Comparison of ENCODE assay signal across 8 cellular contexts in genomic region chr3:186821429-186822367, GRCh38. TPM values are rescaled to one million over a fixed set of nuclear protein-coding genes. Genes with fewer than 3 reads are reported as not detected.
DNase-seq lines count a peak whose midpoint lies in the region; ATAC-seq and TF ChIP-seq lines count a peak whose summit lies in the region.

No MANE protein-coding gene starts in this region.

- no peaks in the 10 kb centered on the region for H4K20me1 ChIP-seq in hepatocyte (ENCODE audit: insufficient read depth, poor library complexity, severe bottlenecking)

- no peaks in the 10 kb centered on the region for H3K9me2 ChIP-seq in hepatocyte (replicated peaks; ENCODE audit: insufficient read depth)

- H3K27me3 ChIP-seq in hepatocyte (peaks cover 25% of the 10 kb centered on the region), thoracic aorta (replicated peaks; ENCODE audit: insufficient read depth) (no peaks in the 10 kb centered on the region)

- H2AFZ ChIP-seq in hepatocyte: no peak overlapping the region

- intact Hi-C loops in Right ventricle myocardium superior (cut with DNase I) (loop anchor here (2.0 kb wide), 1 partner anchor 207 kb away; no protein-coding TSS in a partner anchor), left ventricle myocardium superior (cut with micrococcal nuclease) (loop anchor here (10.0 kb wide), 1 partner anchor 207 kb away; the partner anchor contains the start of gene AHSG)

- 47% methylated on average over 10 of the region's 10 CpGs for WGBS in hepatocyte (ENCODE audit: low lambda C conversion rate, missing lambda C conversion rate)

- H3K4me2 ChIP-seq in hepatocyte: no peak overlapping the region

- TF ChIP-seq CTCF in WI38 (IDR thresholded peaks at IDR 0.05; ENCODE audit: low read depth, low read length): peak; percentile 65
- TF ChIP-seq CTCF in hepatocyte (IDR thresholded peaks at IDR 0.05; ENCODE audit: poor library complexity): peak; percentile 65
- TF ChIP-seq CTCF in thoracic aorta (IDR thresholded peaks at IDR 0.05): peak; percentile 55

- ATAC-seq in Right ventricle myocardium superior (ENCODE audit: poor library complexity) (peak; percentile 42), left ventricle myocardium superior (no peak), thoracic aorta (ENCODE audit: insufficient number of reproducible peaks, low FRiP score, low read depth) (no peak), HG03342 (IDR thresholded peaks at IDR 0.05; ENCODE audit: unreplicated experiment) (no peak), GM19328 (IDR thresholded peaks at IDR 0.05; ENCODE audit: unreplicated experiment) (no peak)

- H3K79me2 ChIP-seq in hepatocyte: no peaks in the 10 kb centered on the region

- H3K4me3 ChIP-seq in WI38 (ENCODE audit: low read depth, low read length) (peak overlapping the region; percentile 26), hepatocyte (no peak overlapping the region), thoracic aorta (no peak overlapping the region)

- no peak for DNase-seq in Right ventricle myocardium superior
- no peak for DNase-seq in left ventricle myocardium superior
- peak; percentile 54 for DNase-seq in NCI-H1436 treated with DMSO at 0.1 percent for 48 hours (lab: John Stamatoyannopoulos, UW)
- peak; percentile 76 for DNase-seq in hepatocyte (ENCODE audit: low spot score)
- DNase-seq in thoracic aorta (ENCODE audit: low spot score): no peak

- H3K27ac ChIP-seq in hepatocyte (no peak overlapping the region), thoracic aorta (no peak overlapping the region)

- H3K4me1 ChIP-seq in hepatocyte (ENCODE audit: insufficient read depth) (peaks cover 9% of the 10 kb centered on the region), thoracic aorta (ENCODE audit: control insufficient read depth in 1 of 2, low read depth in 2 of 2) (peaks cover 11 to 27% of the 10 kb centered on the region in 2 donors)

- H3K36me3 ChIP-seq in hepatocyte (replicated peaks; ENCODE audit: insufficient read depth, low read depth) (no peaks in the 10 kb centered on the region), thoracic aorta (no peaks in the 10 kb centered on the region)

- H3K9me3 ChIP-seq in hepatocyte (ENCODE audit: low read depth) (no peaks in the 10 kb centered on the region), thoracic aorta (no peaks in the 10 kb centered on the region)

RNA-seq across cellular contexts. Expression of gene RFC4, which starts 15.4 kb away (rescaled TPM):
- total RNA-seq in Right ventricle myocardium superior (8.6 TPM), left ventricle myocardium superior (9.7 TPM), hepatocyte (24.8 and 28.6 TPM in 2 replicates), thoracic aorta (10 to 100 TPM in 1 of 2 donors, 1 to 10 TPM in 1; 4.7 to 20.4 TPM)
- 14.9 and 22.3 TPM in 2 replicates for polyA plus RNA-seq in hepatocyte

RNA-seq across cellular contexts. Expression of gene ADIPOQ, which starts 20.8 kb away (rescaled TPM):
- total RNA-seq in Right ventricle myocardium superior: 8.2 TPM
- 4.0 TPM for total RNA-seq in left ventricle myocardium superior
- not detected in 2 replicates for total RNA-seq in hepatocyte
- not detected in 2 replicates for polyA plus RNA-seq in hepatocyte
- total RNA-seq in thoracic aorta: 1 to 10 TPM; 6.8 to 8.8 TPM

RNA-seq across cellular contexts. Expression of gene EIF4A2, which starts 38.3 kb away (rescaled TPM):
- total RNA-seq in Right ventricle myocardium superior: 415 TPM
- total RNA-seq in left ventricle myocardium superior: 455 TPM
- total RNA-seq in hepatocyte: 558 and 589 TPM in 2 replicates
- polyA plus RNA-seq in hepatocyte: 155 and 195 TPM in 2 replicates
- 100 to 1,000 TPM; 297 to 360 TPM for total RNA-seq in thoracic aorta

Comparison
In these comparisons a context has a peak if more than half of its experiments do, and no peak if none do; other contexts are left out.
1. DNase-seq: peak in NCI-H1436 treated with DMSO at 0.1 percent for 48 hours (single experiment) and hepatocyte (single experiment); none in Right ventricle myocardium superior (single experiment), left ventricle myocardium superior (single experiment) and thoracic aorta (single experiment).
2. Peak in every context shown above with its lines, with median percentiles within 50 percentile points of each other: CTCF ChIP-seq.